10 cellular contexts compared by ENCODE assay signal in genomic region chr1:6001992-6002576, GRCh38. TPM values are rescaled to one million over a fixed set of nuclear protein-coding genes. Genes with fewer than 3 reads are reported as not detected.
DNase-seq lines count a peak whose midpoint lies in the region; ATAC-seq and TF ChIP-seq lines count a peak whose summit lies in the region.
"Had no signal": no experiment of that assay in that cellular context is flagged by ENCODE, and none has a peak within 500 bp of the region (broad histone marks: within the 10 kb centered on the region; RNA-seq: fewer than 3 reads in every experiment).

No MANE protein-coding gene starts in this region.

- no peaks in the 10 kb centered on the region for H3K36me3 ChIP-seq in psoas muscle (ENCODE audit: insufficient read depth in 1 of 2, low read depth in 1 of 2)
- H3K36me3 ChIP-seq: thoracic aorta had no signal

- intact Hi-C loops in psoas muscle (cut with DNase I): no loop called here

- peaks cover 0 to 9% (median 3%) of the 10 kb centered on the region in 3 donors for H3K27me3 ChIP-seq in psoas muscle (ENCODE audit: insufficient read depth in 3 of 3, low read length in 2 of 3)

- H3K9me3 ChIP-seq in psoas muscle: no peaks in the 10 kb centered on the region
- H3K9me3 ChIP-seq: thoracic aorta had no signal

- DNase-seq in HT-29 (ENCODE audit: low spot score) (peak; percentile 47), NCI-H2171 (lab: John Stamatoyannopoulos, UW) (peak; percentile 69), psoas muscle (peak; percentile 50 to 64), middle frontal gyrus (ENCODE audit: extremely low spot score, low spot score) (no peak), DMS114 treated with DMSO at 0.1 percent for 48 hours (lab: John Stamatoyannopoulos, UW; ENCODE audit: unreplicated experiment) (no peak), hypothalamus (lab: John Stamatoyannopoulos, UW) (no peak)
- peak; percentile 38 for DNase-seq in central memory CD4-positive, alpha-beta T cell
- DNase-seq: activated CD4-positive, alpha-beta T cell treated with anti-CD3 and anti-CD28 coated beads for 1 hour; midbrain had no signal

- WGBS in psoas muscle, 3 donors: 25 to 36% (median 28%) methylated on average over 13 of the region's 13 CpGs

- no peak overlapping the region for H3K27ac ChIP-seq in psoas muscle
- H3K27ac ChIP-seq: thoracic aorta had no signal

- no peak overlapping the region for H3K4me3 ChIP-seq in psoas muscle
- H3K4me3 ChIP-seq: thoracic aorta had no signal

- no peaks in the 10 kb centered on the region for H3K4me1 ChIP-seq in psoas muscle

- peak; percentile 62 to 75 (median 72) for ATAC-seq in psoas muscle

- TF ChIP-seq CTCF in psoas muscle (IDR thresholded peaks at IDR 0.05): no peak

RNA-seq across cellular contexts. Expression of gene NPHP4, which starts 9.9 kb away (rescaled TPM):
- 11.0 and 15.8 TPM in 2 replicates for total RNA-seq in HT-29 (2014; rRNA removed; shearing (Covaris generic))
- 1 to 10 TPM; 1.6 to 2.8 (median 1.9) TPM for total RNA-seq in psoas muscle
- 1 to 10 TPM; 1.3 to 2.1 (median 1.5) TPM for polyA plus RNA-seq in psoas muscle

RNA-seq across cellular contexts. Expression of gene KCNAB2, which starts 43.6 kb away (rescaled TPM):
- 3.9 and 4.7 TPM in 2 replicates for total RNA-seq in HT-29 (2014; rRNA removed; shearing (Covaris generic))
- total RNA-seq in psoas muscle: 1 to 10 TPM; 2.1 to 8.8 (median 3.6) TPM
- polyA plus RNA-seq in psoas muscle: 1 to 10 TPM in 2 of 3 donors, under 1 TPM in 1; 0.86 to 1.7 (median 1.6) TPM

Comparison
In these comparisons a context has a peak if more than half of its experiments do, and no peak if none do; other contexts are left out.
1. DNase-seq: peak in HT-29 (single experiment), NCI-H2171 (single experiment), central memory CD4-positive, alpha-beta T cell (single experiment) and psoas muscle (2 of 2); none in middle frontal gyrus (single experiment), DMS114 treated with DMSO at 0.1 percent for 48 hours (single experiment) and hypothalamus (0 of 51).